14 cellular contexts compared by ENCODE assay signal in the genomic region with DNA sequence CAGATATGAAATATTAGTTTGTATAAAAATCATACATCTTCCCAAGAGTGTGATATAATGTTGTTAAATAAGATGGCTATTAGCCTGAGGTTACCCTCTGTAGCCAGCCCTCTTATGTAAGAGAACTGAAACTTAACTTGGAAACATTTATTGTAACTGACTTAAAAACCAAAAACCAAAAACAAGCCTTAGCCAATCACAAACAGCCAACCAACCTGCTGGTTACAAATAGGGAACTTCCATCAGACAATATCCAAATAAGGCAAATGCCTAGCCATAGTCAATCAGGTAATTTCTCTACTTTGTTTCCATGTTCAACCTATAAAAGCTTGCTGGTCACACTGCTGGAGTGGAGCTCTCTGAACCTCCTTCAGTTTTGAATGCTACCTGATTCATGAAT. TPM values are rescaled to one million over a fixed set of nuclear protein-coding genes. Genes with fewer than 3 reads are reported as not detected.
A peak's percentile ranks its signal among the peaks of the same experiment; 100 is the strongest.
DNase-seq lines count a peak whose midpoint lies in the region; ATAC-seq lines count a peak whose summit lies in the region.
"Had no signal": no experiment of that assay in that cellular context is flagged by ENCODE, and none has a peak within 500 bp of the region (broad histone marks: within the 10 kb centered on the region; RNA-seq: fewer than 3 reads in every experiment).

No MANE protein-coding gene starts in this region.

- ATAC-seq in GM18508 (IDR thresholded peaks at IDR 0.05; ENCODE audit: insufficient read depth, unreplicated experiment) = peak; percentile 72
- peak; percentile 60 for ATAC-seq in GM21367 (IDR thresholded peaks at IDR 0.05; ENCODE audit: unreplicated experiment)
- peak; percentile 53 for ATAC-seq in HG02981 (IDR thresholded peaks at IDR 0.05; ENCODE audit: unreplicated experiment)
- ATAC-seq in GM18873 (IDR thresholded peaks at IDR 0.05; ENCODE audit: low FRiP score, unreplicated experiment) = no peak

- DNase-seq in MV-4-11 (lab: John Stamatoyannopoulos, UW) = peak; percentile 85
- DNase-seq in dermis blood vessel endothelial cell = no peak
- DNase-seq in 8988T = no peak
- DNase-seq in AG08395 (ENCODE audit: low spot score) = no peak
- DNase-seq: activated CD8-positive, alpha-beta memory T cell treated with anti-CD3 and anti-CD28 coated beads for 24 hours; activated naive CD4-positive, alpha-beta T cell treated with anti-CD3 and anti-CD28 coated beads for 36 hours; effector CD4-positive, alpha-beta T cell; HFFc6; NCI-H1092; NCI-H446 had no signal

RNA-seq across cellular contexts. Expression of a gene that starts 14.1 kb away (rescaled TPM):
- 3.4 and 3.9 TPM in 2 replicates for total RNA-seq in dermis blood vessel endothelial cell

RNA-seq across cellular contexts. Expression of a gene that starts 14.5 kb away (rescaled TPM):
- 41.5 and 56.0 TPM in 2 replicates for total RNA-seq in dermis blood vessel endothelial cell

RNA-seq across cellular contexts. Expression of a gene that starts 41.0 kb away (rescaled TPM):
- total RNA-seq in dermis blood vessel endothelial cell = 27.8 and 34.4 TPM in 2 replicates
